Comparison of ENCODE assay signal across 8 cellular contexts in the genomic region with DNA sequence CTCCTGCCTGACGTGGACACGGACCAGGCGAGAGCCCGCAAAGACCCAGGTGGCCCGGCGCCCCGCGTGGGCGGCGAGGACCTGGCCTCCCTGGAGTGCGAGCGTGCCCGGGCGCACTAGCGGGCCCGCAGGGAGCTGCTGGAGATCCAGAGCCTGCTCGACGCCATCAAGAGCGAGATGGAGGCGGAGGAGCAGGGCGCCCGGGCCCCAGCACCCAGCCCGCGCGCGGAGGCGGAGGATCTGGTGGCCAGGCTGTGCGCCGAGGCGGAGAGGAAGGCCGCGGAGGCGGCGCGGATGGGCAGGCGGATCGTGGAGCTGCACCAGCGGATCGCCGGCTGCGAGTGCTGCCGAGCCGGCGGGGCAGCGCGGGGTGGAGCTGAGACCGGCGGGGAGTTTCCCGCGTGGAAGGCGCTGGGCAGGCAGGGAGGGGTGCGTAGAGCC. TPM values are rescaled to one million over a fixed set of nuclear protein-coding genes. Genes with fewer than 3 reads are reported as not detected.
DNase-seq lines count a peak whose midpoint lies in the region; ATAC-seq, FAIRE-seq and TF ChIP-seq lines count a peak whose summit lies in the region.

No MANE protein-coding gene starts in this region.

- no peak overlapping the region for H3K9ac ChIP-seq in astrocyte (ENCODE audit: low read length)

- no peaks in the 10 kb centered on the region for H3K79me2 ChIP-seq in astrocyte (ENCODE audit: insufficient read depth, low read length)

- H3K4me1 ChIP-seq in astrocyte (ENCODE audit: insufficient read depth, low read length) = no peaks in the 10 kb centered on the region

- H3K27ac ChIP-seq in astrocyte (ENCODE audit: low read depth, low read length) = no peak overlapping the region

- TF ChIP-seq CTCF in astrocyte (IDR thresholded peaks at IDR 0.05; ENCODE audit: insufficient read depth, low read depth, low read length) = no peak

- H3K27ac Mint-ChIP-seq in astrocyte (ENCODE audit: unreplicated experiment) = no peak overlapping the region

- FAIRE-seq in astrocyte (lab: Jason Lieb, UNC) = no peak

- no peaks in the 10 kb centered on the region for H3K9me3 ChIP-seq in astrocyte (ENCODE audit: insufficient read depth, low read depth, low read length)

- peaks cover 35% of the 10 kb centered on the region for H3K27me3 Mint-ChIP-seq in astrocyte (ENCODE audit: low read depth, unreplicated experiment)

- H2AFZ ChIP-seq in astrocyte (ENCODE audit: low read depth, low read length) = peak overlapping the region; percentile 69

- H3K9me3 Mint-ChIP-seq in astrocyte (ENCODE audit: unreplicated experiment) = no peaks in the 10 kb centered on the region

- peak; percentile 40 for DNase-seq in T follicular helper cell (ENCODE audit: low read depth)
- DNase-seq in astrocyte (ENCODE audit: low read depth) = no peak
- peak; percentile 61 for DNase-seq in iPS-NIHi7 (ENCODE audit: extremely low spot score)
- peak; percentile 43 for DNase-seq in stimulated activated CD4-positive, alpha-beta T cell treated with anti-CD3 and anti-CD28 coated beads, Interleukin-2, amount 100 ng/mL, for 4 hours (ENCODE audit: low read depth)
- no peak for DNase-seq in NCI-H524 treated with DMSO at 0.1 percent for 48 hours (lab: John Stamatoyannopoulos, UW)
- DNase-seq in NCI-H2081 treated with DMSO at 0.1 percent for 48 hours (lab: John Stamatoyannopoulos, UW) = no peak

- peaks cover 24% of the 10 kb centered on the region for H3K27me3 ChIP-seq in astrocyte (ENCODE audit: insufficient read depth, low read length)

- no peaks in the 10 kb centered on the region for H4K20me1 ChIP-seq in astrocyte (ENCODE audit: insufficient read depth, low read length)

- H3K4me3 ChIP-seq in astrocyte (ENCODE audit: insufficient read depth, low read depth, low read length) = peak overlapping the region; percentile 28

- H3K4me2 ChIP-seq in astrocyte (ENCODE audit: low read length) = peak overlapping the region; percentile 80

- no peak overlapping the region for H3K4me3 Mint-ChIP-seq in astrocyte (ENCODE audit: unreplicated experiment)

- no peaks in the 10 kb centered on the region for H3K36me3 ChIP-seq in astrocyte (ENCODE audit: insufficient read depth, low read length)

- H3K4me1 Mint-ChIP-seq in astrocyte (ENCODE audit: low read depth, unreplicated experiment) = no peaks in the 10 kb centered on the region

- ATAC-seq in HG02610 (IDR thresholded peaks at IDR 0.05; ENCODE audit: unreplicated experiment) = no peak
- no peak for ATAC-seq in GM21528 (IDR thresholded peaks at IDR 0.05; ENCODE audit: low FRiP score, unreplicated experiment)

- peaks cover 7% of the 10 kb centered on the region for H3K36me3 Mint-ChIP-seq in astrocyte (ENCODE audit: low read depth, unreplicated experiment)

RNA-seq across cellular contexts. Expression of gene MRFAP1, which starts 18.2 kb away (rescaled TPM):
- total RNA-seq in astrocyte = 258 and 278 TPM in 2 replicates

RNA-seq across cellular contexts. Expression of gene S100P, which starts 35.0 kb away (rescaled TPM):
- total RNA-seq in astrocyte = not detected in 2 replicates

RNA-seq across cellular contexts. Expression of gene MRFAP1L1, which starts 51.0 kb away (rescaled TPM):
- total RNA-seq in astrocyte = 33.2 and 36.8 TPM in 2 replicates

RNA-seq across cellular contexts. Expression of gene BLOC1S4, which starts 57.3 kb away (rescaled TPM):
- total RNA-seq in astrocyte = 20.9 and 21.2 TPM in 2 replicates

Comparison
In these comparisons a context has a peak if more than half of its experiments do, and no peak if none do; other contexts are left out.
1. DNase-seq: peak in T follicular helper cell (single experiment), iPS-NIHi7 (single experiment) and stimulated activated CD4-positive, alpha-beta T cell treated with anti-CD3 and anti-CD28 coated beads, Interleukin-2, amount 100 ng/mL, for 4 hours (single experiment); none in astrocyte (single experiment), NCI-H524 treated with DMSO at 0.1 percent for 48 hours (single experiment) and NCI-H2081 treated with DMSO at 0.1 percent for 48 hours (single experiment).